In the genomic region with DNA sequence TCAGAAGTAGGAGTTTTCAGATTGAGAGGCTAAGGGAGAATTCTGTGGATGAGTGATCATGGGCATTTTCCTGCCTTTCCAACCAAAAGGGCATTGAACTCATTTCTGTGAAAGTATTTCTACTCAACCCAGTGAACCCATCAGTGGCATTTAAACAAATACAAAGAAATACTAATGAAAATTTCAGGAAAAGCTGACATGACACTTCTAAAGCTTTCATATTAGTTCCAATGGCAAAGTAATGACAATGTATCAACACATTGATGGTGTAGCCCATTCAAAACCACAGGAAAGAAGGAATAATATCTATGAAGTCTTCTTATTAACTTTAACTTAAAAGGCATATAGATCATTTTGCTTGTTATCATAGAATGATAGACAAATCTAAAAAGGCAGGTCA, we compare ENCODE assay signal across 9 cellular contexts.
"Had no signal": no experiment of that assay in that cellular context is flagged by ENCODE, and none has a peak within 500 bp of the region (broad histone marks: within the 10 kb centered on the region; RNA-seq: fewer than 3 reads in every experiment).

No MANE protein-coding gene starts in this region.

- H3K27ac ChIP-seq: GM23248, KMS-11 had no signal

- H2AFZ ChIP-seq: GM23248 had no signal

- H3K4me2 ChIP-seq: KMS-11 had no signal

- H3K4me3 ChIP-seq: GM23248 had no signal

- DNase-seq: GM23248, GOT3, H9, HCEC 1CT, Karpas-422, KBM-7 had no signal

- FAIRE-seq: H54, HTR-8/SVneo had no signal

- H3K9ac ChIP-seq: GM23248, KMS-11 had no signal
